1 cellular context compared by ENCODE assay signal in genomic region chr15:94294556-94294955, GRCh38.
TF ChIP-seq lines count a peak whose summit lies in the region.

No MANE protein-coding gene starts in this region.

TF ChIP-seq in IMR-90, 13 proteins besides CTCF, POLR2A, EP300 and RAD21 (continued from another document):
- TF ChIP-seq ELK1 (IDR thresholded peaks at IDR 0.05; ENCODE audit: borderline replicate concordance, low read depth, low read length) = no peak
TF ChIP-seq in IMR-90: peak in this region for 0.
